ENCODE assay signal across 15 cellular contexts in the genomic region with DNA sequence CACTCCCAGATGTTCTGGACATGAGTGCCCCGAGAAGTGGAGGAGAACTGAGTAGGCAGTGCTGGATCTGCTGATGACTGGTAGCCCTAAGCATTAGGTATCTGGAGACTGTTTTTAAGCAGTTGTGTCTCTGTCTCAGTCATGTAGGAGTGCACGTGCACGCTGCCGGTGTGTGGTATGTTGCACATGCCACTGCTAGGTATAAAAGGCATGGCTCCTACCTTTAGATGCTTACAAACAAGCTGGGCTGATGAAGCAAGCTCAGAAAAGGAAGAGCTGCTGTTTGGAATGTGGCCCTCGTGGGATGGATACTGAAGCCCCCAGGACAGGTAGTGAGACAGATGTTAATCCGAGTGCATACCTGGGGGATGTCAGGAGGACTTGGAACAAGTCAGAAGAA. TPM values are rescaled to one million over a fixed set of nuclear protein-coding genes. Genes with fewer than 3 reads are reported as not detected.
DNase-seq lines count a peak whose midpoint lies in the region; TF ChIP-seq lines count a peak whose summit lies in the region.
"Had no signal": no experiment of that assay in that cellular context is flagged by ENCODE, and none has a peak within 500 bp of the region (broad histone marks: within the 10 kb centered on the region; RNA-seq: fewer than 3 reads in every experiment).

No MANE protein-coding gene starts in this region.

- no peak overlapping the region for H3K18ac ChIP-seq in trophoblast cell (ENCODE audit: low read length)

- no peak overlapping the region for H3K14ac ChIP-seq in trophoblast cell (ENCODE audit: low read length)

- no peak overlapping the region for H3K9ac ChIP-seq in trophoblast cell (ENCODE audit: low read length)
- no peak overlapping the region for H3K9ac ChIP-seq in Karpas-422 (ENCODE audit: low read length)

- no peaks in the 10 kb centered on the region for H3K9me2 ChIP-seq in Karpas-422 (replicated peaks; ENCODE audit: insufficient read depth, low read length)

- H3K4me3 ChIP-seq in trophoblast cell (ENCODE audit: low read depth, low read length) (no peak overlapping the region), right atrium auricular region (no peak overlapping the region), Karpas-422 (ENCODE audit: low read length) (no peak overlapping the region)
- H3K4me3 ChIP-seq: K562 had no signal

- no peak overlapping the region for H2BK120ac ChIP-seq in trophoblast cell (ENCODE audit: insufficient read depth, low read length, poor library complexity)

- intact Hi-C loops in Calu3 (cut with micrococcal nuclease; ENCODE audit: unreplicated experiment): no loop called here
- intact Hi-C loops in activated T-helper 1 cell treated with anti-CD3 and anti-CD28 coated beads, Interleukin-12 subunit alpha, Interleukin-12 subunit beta, Interleukin-2, Interleukin-4 antibody, amounts not matched to agents 30 ng/mL and 10 ng/mL and 1 ng/mL, durations not matched to agents 14 hours and 24 hours and 36 hours (cut with micrococcal nuclease): no loop called here

- H3K9me3 ChIP-seq in trophoblast cell (ENCODE audit: insufficient read depth, low read depth, low read length): no peaks in the 10 kb centered on the region
- H3K9me3 ChIP-seq in right atrium auricular region: no peaks in the 10 kb centered on the region
- H3K9me3 ChIP-seq in Karpas-422 (ENCODE audit: low read length): no peaks in the 10 kb centered on the region
- H3K9me3 ChIP-seq: BE2C had no signal

- peaks cover 40% of the 10 kb centered on the region for H3K36me3 Mint-ChIP-seq in Calu3 (ENCODE audit: insufficient read depth, unreplicated experiment)
- H3K36me3 Mint-ChIP-seq in activated T-helper 1 cell treated with anti-CD3 and anti-CD28 coated beads, Interleukin-12 subunit alpha, Interleukin-12 subunit beta, Interleukin-2, Interleukin-4 antibody, amounts not matched to agents 30 ng/mL and 10 ng/mL and 1 ng/mL, durations not matched to agents 14 hours and 24 hours and 36 hours (ENCODE audit: low read depth): peaks cover 51% of the 10 kb centered on the region

- CTCF ChIA-PET in Calu3 (lab: Charles Lee): no interaction called here

- H3K27ac ChIP-seq in trophoblast cell (ENCODE audit: low read depth, low read length): no peak overlapping the region
- no peak overlapping the region for H3K27ac ChIP-seq in right atrium auricular region
- no peak overlapping the region for H3K27ac ChIP-seq in Karpas-422 (ENCODE audit: low read length)
- H3K27ac ChIP-seq: C4-2B had no signal

- H3K9me3 Mint-ChIP-seq in Calu3 (ENCODE audit: low read depth, unreplicated experiment): no peaks in the 10 kb centered on the region
- no peaks in the 10 kb centered on the region for H3K9me3 Mint-ChIP-seq in activated T-helper 1 cell treated with anti-CD3 and anti-CD28 coated beads, Interleukin-12 subunit alpha, Interleukin-12 subunit beta, Interleukin-2, Interleukin-4 antibody, amounts not matched to agents 30 ng/mL and 10 ng/mL and 1 ng/mL, durations not matched to agents 14 hours and 24 hours and 36 hours
- H3K9me3 Mint-ChIP-seq: CD4-positive, alpha-beta memory T cell; H9 had no signal

- H3K79me2 ChIP-seq in trophoblast cell (ENCODE audit: control insufficient read depth, insufficient read depth, low read length, poor library complexity): no peaks in the 10 kb centered on the region
- no peaks in the 10 kb centered on the region for H3K79me2 ChIP-seq in Karpas-422 (ENCODE audit: low read length)

- H3K36me3 ChIP-seq in trophoblast cell (ENCODE audit: control insufficient read depth in 1 of 2, insufficient read depth in 2 of 2, low read length in 2 of 2) (peaks cover 30 to 37% of the 10 kb centered on the region in 2 experiments), right atrium auricular region (no peaks in the 10 kb centered on the region), Karpas-422 (ENCODE audit: insufficient read depth, low read length) (peaks cover 93% of the 10 kb centered on the region)

- H4K91ac ChIP-seq in trophoblast cell (ENCODE audit: low read depth, low read length): no peak overlapping the region

- no peaks in the 10 kb centered on the region for H3K27me3 ChIP-seq in trophoblast cell (ENCODE audit: insufficient read depth, low read length)
- no peaks in the 10 kb centered on the region for H3K27me3 ChIP-seq in right atrium auricular region
- no peaks in the 10 kb centered on the region for H3K27me3 ChIP-seq in Karpas-422 (ENCODE audit: low read length)
- H3K27me3 ChIP-seq: BE2C had no signal

- no peak overlapping the region for H3K23ac ChIP-seq in trophoblast cell (ENCODE audit: low read length)

- H3K27ac Mint-ChIP-seq in Calu3 (ENCODE audit: unreplicated experiment): peak overlapping the region; percentile 22
- H3K27ac Mint-ChIP-seq in activated T-helper 1 cell treated with anti-CD3 and anti-CD28 coated beads, Interleukin-12 subunit alpha, Interleukin-12 subunit beta, Interleukin-2, Interleukin-4 antibody, amounts not matched to agents 30 ng/mL and 10 ng/mL and 1 ng/mL, durations not matched to agents 14 hours and 24 hours and 36 hours: peak overlapping the region; percentile 14

- no peak overlapping the region for H2AFZ ChIP-seq in trophoblast cell (ENCODE audit: insufficient read depth, low read length, poor library complexity)
- no peak overlapping the region for H2AFZ ChIP-seq in Karpas-422 (ENCODE audit: low read length)

- H3K79me1 ChIP-seq in trophoblast cell (ENCODE audit: low read length): peaks cover 3% of the 10 kb centered on the region

- H3K4ac ChIP-seq in trophoblast cell (ENCODE audit: low read depth, low read length): no peak overlapping the region

- no TSS peak for BruUV-seq in Calu3 (replicated peaks; lab: Mats Ljungman, UMichigan)

- H4K8ac ChIP-seq in trophoblast cell (ENCODE audit: low read depth, low read length): no peak overlapping the region

- H4K20me1 ChIP-seq in Karpas-422 (ENCODE audit: insufficient read depth, low read depth, low read length): 0 out of 2 replicates have a peak, but pooled peaks cover 17% of the 10 kb centered on the region

- DNase-seq in Calu3 (no peak), trophoblast cell (peak; percentile 68 to 78), right atrium auricular region (ENCODE audit: low spot score) (no peak), Karpas-422 (no peak)
- no peak for DNase-seq in activated T-helper 1 cell treated with anti-CD3 and anti-CD28 coated beads, Interleukin-12 subunit alpha, Interleukin-12 subunit beta, Interleukin-2, Interleukin-4 antibody, amounts not matched to agents 30 ng/mL and 10 ng/mL and 1 ng/mL, durations not matched to agents 14 hours and 24 hours and 36 hours (ENCODE audit: low spot score)
- DNase-seq in NK-92 treated with Interleukin-12 subunit alpha and Interleukin-12 subunit beta, amount 100 ng/mL, for 24 hours (lab: John Stamatoyannopoulos, UW): no peak
- DNase-seq: ACHN; BE2C; CD4-positive, alpha-beta memory T cell; DMS79 treated with DMSO at 0.1 percent for 48 hours; GF-D8; GOT3; H9 had no signal

- H4K12ac ChIP-seq in trophoblast cell (ENCODE audit: low read depth, low read length): no peak overlapping the region

- no peak overlapping the region for H2BK5ac ChIP-seq in trophoblast cell (ENCODE audit: low read depth, low read length, poor library complexity)

- H2AK5ac ChIP-seq in trophoblast cell (ENCODE audit: low read length): no peak overlapping the region

- no peak overlapping the region for H3K4me2 ChIP-seq in trophoblast cell (ENCODE audit: low read length)
- H3K4me2 ChIP-seq in Karpas-422 (ENCODE audit: low read depth, low read length, poor library complexity, severe bottlenecking): no peak overlapping the region

- TF ChIP-seq CTCF in Calu3 (IDR thresholded peaks at IDR 0.05; ENCODE audit: unreplicated experiment) (no peak), right atrium auricular region (IDR thresholded peaks at IDR 0.05) (no peak)

- H3K4me1 Mint-ChIP-seq in Calu3 (ENCODE audit: low read depth, unreplicated experiment): no peaks in the 10 kb centered on the region
- no peaks in the 10 kb centered on the region for H3K4me1 Mint-ChIP-seq in activated T-helper 1 cell treated with anti-CD3 and anti-CD28 coated beads, Interleukin-12 subunit alpha, Interleukin-12 subunit beta, Interleukin-2, Interleukin-4 antibody, amounts not matched to agents 30 ng/mL and 10 ng/mL and 1 ng/mL, durations not matched to agents 14 hours and 24 hours and 36 hours (ENCODE audit: low read depth)
- H3K4me1 Mint-ChIP-seq: CD4-positive, alpha-beta memory T cell; H9 had no signal

- H3K27me3 Mint-ChIP-seq in Calu3 (ENCODE audit: unreplicated experiment): no peaks in the 10 kb centered on the region
- H3K27me3 Mint-ChIP-seq in activated T-helper 1 cell treated with anti-CD3 and anti-CD28 coated beads, Interleukin-12 subunit alpha, Interleukin-12 subunit beta, Interleukin-2, Interleukin-4 antibody, amounts not matched to agents 30 ng/mL and 10 ng/mL and 1 ng/mL, durations not matched to agents 14 hours and 24 hours and 36 hours (ENCODE audit: insufficient read depth): no peaks in the 10 kb centered on the region
- H3K27me3 Mint-ChIP-seq: CD4-positive, alpha-beta memory T cell had no signal

- no CpG with 5 or more reads among the region's 6 CpGs for WGBS in trophoblast cell (ENCODE audit: extremely low coverage, insufficient coverage, insufficient read length)

- peaks cover 7 to 16% of the 10 kb centered on the region in 2 experiments for H3K4me1 ChIP-seq in trophoblast cell (ENCODE audit: control insufficient read depth in 1 of 2, insufficient read depth in 2 of 2, low read length in 2 of 2)
- no peaks in the 10 kb centered on the region for H3K4me1 ChIP-seq in right atrium auricular region
- H3K4me1 ChIP-seq in Karpas-422 (ENCODE audit: low read length): no peaks in the 10 kb centered on the region
- H3K4me1 ChIP-seq: BE2C had no signal

- H3K4me3 Mint-ChIP-seq in Calu3 (ENCODE audit: low read depth, unreplicated experiment): no peak overlapping the region
- H3K4me3 Mint-ChIP-seq in activated T-helper 1 cell treated with anti-CD3 and anti-CD28 coated beads, Interleukin-12 subunit alpha, Interleukin-12 subunit beta, Interleukin-2, Interleukin-4 antibody, amounts not matched to agents 30 ng/mL and 10 ng/mL and 1 ng/mL, durations not matched to agents 14 hours and 24 hours and 36 hours: no peak overlapping the region
- H3K4me3 Mint-ChIP-seq: CD4-positive, alpha-beta memory T cell; H9 had no signal

- H2BK12ac ChIP-seq in trophoblast cell (ENCODE audit: low read length): no peak overlapping the region

RNA-seq across cellular contexts. Expression of gene HK2, which starts 49.1 kb away (rescaled TPM):
- total RNA-seq in Calu3 (2022) (56.5 and 79.4 TPM in 2 replicates), right atrium auricular region (1 to 10 TPM; 3.4 to 8.1 TPM)
- 92.2 and 94.5 TPM in 2 replicates for total RNA-seq in activated T-helper 1 cell treated with anti-CD3 and anti-CD28 coated beads, Interleukin-12 subunit alpha, Interleukin-12 subunit beta, Interleukin-2, Interleukin-4 antibody, amounts not matched to agents 30 ng/mL and 10 ng/mL and 1 ng/mL, durations not matched to agents 14 hours and 24 hours and 36 hours
- 24.5 and 24.8 TPM in 2 replicates for polyA plus RNA-seq in trophoblast cell (2013)
- total RNA-seq in Karpas-422 (2014; rRNA removed; shearing (Covaris generic); ENCODE audit: low replicate concordance): 80.7 and 111 TPM in 2 replicates

Comparison
In these comparisons a context has a peak if more than half of its experiments do, and no peak if none do; other contexts are left out.
1. DNase-seq: peak in trophoblast cell (2 of 2); none in Calu3 (single experiment), activated T-helper 1 cell treated with anti-CD3 and anti-CD28 coated beads, Interleukin-12 subunit alpha, Interleukin-12 subunit beta, Interleukin-2, Interleukin-4 antibody, amounts not matched to agents 30 ng/mL and 10 ng/mL and 1 ng/mL, durations not matched to agents 14 hours and 24 hours and 36 hours (single experiment), NK-92 treated with Interleukin-12 subunit alpha and Interleukin-12 subunit beta, amount 100 ng/mL, for 24 hours (single experiment), right atrium auricular region (single experiment) and Karpas-422 (single experiment).